In genomic region chr13:46516624-46517318, GRCh38 we compare ENCODE assay signal across 17 cellular contexts. TPM values are rescaled to one million over a fixed set of nuclear protein-coding genes. Genes with fewer than 3 reads are reported as not detected.
DNase-seq lines count a peak whose midpoint lies in the region; ATAC-seq, FAIRE-seq and TF ChIP-seq lines count a peak whose summit lies in the region.
"Had no signal": no experiment of that assay in that cellular context is flagged by ENCODE, and none has a peak within 500 bp of the region (broad histone marks: within the 10 kb centered on the region; RNA-seq: fewer than 3 reads in every experiment).

No MANE protein-coding gene starts in this region.

- peaks cover 20% of the 10 kb centered on the region for H3K4me1 ChIP-seq in Caco-2

- no TSS peak for BruUV-seq in Caco-2 (replicated peaks; lab: Mats Ljungman, UMichigan)

- H3K4me3 ChIP-seq in Caco-2 (ENCODE audit: low read depth, low read length), result no peak overlapping the region
- H3K4me3 ChIP-seq in astrocyte of the spinal cord (ENCODE audit: low read depth, low read length), result no peak overlapping the region

- no peak for DNase-seq in Caco-2
- peak; percentile 77 for DNase-seq in NCI-H1105 treated with DMSO at 0.1 percent for 48 hours (lab: John Stamatoyannopoulos, UW)
- peak; percentile 33 for DNase-seq in astrocyte of the spinal cord (ENCODE audit: low read depth, low spot score)
- no peak for DNase-seq in neural crest cell (ENCODE audit: low read depth, low spot score)
- DNase-seq in urothelium cell line (ENCODE audit: low spot score), result no peak
- DNase-seq in chondrocyte (ENCODE audit: low spot score), result no peak
- no peak for DNase-seq in activated CD4-positive, alpha-beta T cell treated with anti-CD3 and anti-CD28 coated beads, Interleukin-2, amount 50 U/mL, for 4 hours
- DNase-seq: activated naive CD8-positive, alpha-beta T cell treated with anti-CD3 and anti-CD28 coated beads for 36 hours; Calu3; cerebellar nuclear complex; glutamatergic neuron; NCI-H774; retina had no signal

- TF ChIP-seq CTCF in Caco-2 (IDR thresholded peaks at IDR 0.05; ENCODE audit: insufficient read depth in 1 of 2, low read depth in 1 of 2, low read length in 1 of 2, severe bottlenecking in 1 of 2, unreplicated experiment in 1 of 2) (no peak), astrocyte of the spinal cord (IDR thresholded peaks at IDR 0.05; ENCODE audit: low read depth, low read length) (no peak), neural crest cell (conservative IDR thresholded peaks at IDR 0.05) (no peak), chondrocyte (IDR thresholded peaks at IDR 0.05) (no peak)

- H3K4me1 Mint-ChIP-seq in Caco-2 (ENCODE audit: low read depth, unreplicated experiment) (peaks cover 19% of the 10 kb centered on the region), neural crest cell (peaks cover 46% of the 10 kb centered on the region), chondrocyte (ENCODE audit: low read depth) (peaks cover 17% of the 10 kb centered on the region)
- H3K4me1 Mint-ChIP-seq: activated naive CD8-positive, alpha-beta T cell treated with anti-CD3 and anti-CD28 coated beads for 36 hours; stimulated activated memory B cell treated with anti-CD40 and anti-IgM and Interleukin-4, amounts not matched to agents 10 μg/mL and 1 μg/mL and 100 μg/mL, for 72 hours had no signal

- ATAC-seq in GM18907 (IDR thresholded peaks at IDR 0.05; ENCODE audit: unreplicated experiment), result no peak
- ATAC-seq: stimulated activated memory B cell treated with anti-CD40 and anti-IgM and Interleukin-4, amounts not matched to agents 10 μg/mL and 1 μg/mL and 100 μg/mL, for 72 hours had no signal

- in situ Hi-C loops in astrocyte of the spinal cord (cut with HindIII; ENCODE audit: low sequenced_read_pairs), result no loop called here

- H3K36me3 Mint-ChIP-seq in Caco-2 (ENCODE audit: insufficient read depth, unreplicated experiment), result no peaks in the 10 kb centered on the region
- H3K36me3 Mint-ChIP-seq in neural crest cell (ENCODE audit: low read depth), result peaks cover 11% of the 10 kb centered on the region
- H3K36me3 Mint-ChIP-seq in chondrocyte (ENCODE audit: low read depth), result no peaks in the 10 kb centered on the region
- H3K36me3 Mint-ChIP-seq: activated naive CD8-positive, alpha-beta T cell treated with anti-CD3 and anti-CD28 coated beads for 36 hours; stimulated activated memory B cell treated with anti-CD40 and anti-IgM and Interleukin-4, amounts not matched to agents 10 μg/mL and 1 μg/mL and 100 μg/mL, for 72 hours had no signal

- H3K27ac Mint-ChIP-seq in Caco-2 (ENCODE audit: unreplicated experiment) (peak overlapping the region; percentile 42), neural crest cell (ENCODE audit: unreplicated experiment) (peak overlapping the region; percentile 76), chondrocyte (ENCODE audit: unreplicated experiment) (no peak overlapping the region)
- H3K27ac Mint-ChIP-seq: activated naive CD8-positive, alpha-beta T cell treated with anti-CD3 and anti-CD28 coated beads for 36 hours; stimulated activated memory B cell treated with anti-CD40 and anti-IgM and Interleukin-4, amounts not matched to agents 10 μg/mL and 1 μg/mL and 100 μg/mL, for 72 hours had no signal

- POLR2A ChIA-PET in Caco-2 (lab: Charles Lee), result no interaction called here

- H3K27me3 Mint-ChIP-seq in Caco-2 (ENCODE audit: insufficient read depth, unreplicated experiment) (no peaks in the 10 kb centered on the region), neural crest cell (ENCODE audit: low read depth) (no peaks in the 10 kb centered on the region), chondrocyte (ENCODE audit: low read depth) (no peaks in the 10 kb centered on the region)

- peaks cover 4% of the 10 kb centered on the region; the same call in 1 of the 2 replicates for H3K9me3 ChIP-seq in Caco-2

- H3K4me3 Mint-ChIP-seq in Caco-2 (ENCODE audit: unreplicated experiment) (no peak overlapping the region), neural crest cell (no peak overlapping the region), chondrocyte (ENCODE audit: unreplicated experiment) (no peak overlapping the region)
- H3K4me3 Mint-ChIP-seq: activated naive CD8-positive, alpha-beta T cell treated with anti-CD3 and anti-CD28 coated beads for 36 hours; stimulated activated memory B cell treated with anti-CD40 and anti-IgM and Interleukin-4, amounts not matched to agents 10 μg/mL and 1 μg/mL and 100 μg/mL, for 72 hours had no signal

- CTCF ChIA-PET in Caco-2 (lab: Charles Lee), result interaction anchor here (0.6 kb wide), 1 partner anchor 1752 kb away, joined by 4 read pairs; no protein-coding TSS in a partner anchor

- no peaks in the 10 kb centered on the region for H3K27me3 ChIP-seq in Caco-2 (replicated peaks; ENCODE audit: control insufficient read depth, insufficient read depth, low read length)

- H3K9me3 Mint-ChIP-seq in Caco-2 (ENCODE audit: unreplicated experiment), result peaks cover 10% of the 10 kb centered on the region
- peaks cover 17% of the 10 kb centered on the region for H3K9me3 Mint-ChIP-seq in neural crest cell
- H3K9me3 Mint-ChIP-seq in chondrocyte (ENCODE audit: low read depth), result peaks cover 4% of the 10 kb centered on the region
- H3K9me3 Mint-ChIP-seq: activated naive CD8-positive, alpha-beta T cell treated with anti-CD3 and anti-CD28 coated beads for 36 hours had no signal

- FAIRE-seq in urothelium cell line (lab: Jason Lieb, UNC), result no peak
- FAIRE-seq: endothelial cell of umbilical vein, keratinocyte had no signal

- no peaks in the 10 kb centered on the region for H3K36me3 ChIP-seq in Caco-2 (ENCODE audit: control insufficient read depth, insufficient read depth, low read length)

- intact Hi-C loops in Caco-2 (cut with micrococcal nuclease; ENCODE audit: unreplicated experiment), result no loop called here

RNA-seq across cellular contexts. Expression of gene LRCH1, which starts 36.2 kb away (rescaled TPM):
- total RNA-seq in Caco-2 (2022) (27.0 and 30.7 TPM in 2 replicates), neural crest cell (15.4 and 15.8 TPM in 2 replicates), chondrocyte (14.0 to 14.4 TPM (median 14.1 TPM) in 3 replicates)

Comparison
In these comparisons a context has a peak if more than half of its experiments do, and no peak if none do; other contexts are left out.
1. DNase-seq: peak in NCI-H1105 treated with DMSO at 0.1 percent for 48 hours (single experiment) and astrocyte of the spinal cord (single experiment); none in Caco-2 (0 of 2), neural crest cell (single experiment), urothelium cell line (single experiment), chondrocyte (single experiment) and activated CD4-positive, alpha-beta T cell treated with anti-CD3 and anti-CD28 coated beads, Interleukin-2, amount 50 U/mL, for 4 hours (0 of 2).